Comparison of ENCODE assay signal across 29 cellular contexts in genomic region chr17:9272506-9272905, GRCh38.
A peak's percentile ranks its signal among the peaks of the same experiment; 100 is the strongest.
DNase-seq lines count a peak whose midpoint lies in the region; ATAC-seq and TF ChIP-seq lines count a peak whose summit lies in the region.
"Had no signal": no experiment of that assay in that cellular context is flagged by ENCODE, and none has a peak within 500 bp of the region (broad histone marks: within the 10 kb centered on the region; RNA-seq: fewer than 3 reads in every experiment).

No MANE protein-coding gene starts in this region.

- H3K4me3 Mint-ChIP-seq in activated T-cell treated with anti-CD3 and anti-CD28 coated beads, Interleukin-2, amount 50 U/mL, for 24 hours, result peak overlapping the region; percentile 1
- H3K4me3 Mint-ChIP-seq: CD14-positive monocyte, GM23338, IgD-negative memory B cell, immature natural killer cell, T-cell had no signal

- H3K4me1 ChIP-seq in foreskin keratinocyte (no peaks in the 10 kb centered on the region), transverse colon (peaks cover 0 to 7% (median 0%) of the 10 kb centered on the region in 4 donors), upper lobe of right lung (no peaks in the 10 kb centered on the region)
- H3K4me1 ChIP-seq: left ventricle myocardium inferior had no signal

- in situ Hi-C loops in transverse colon (cut with MboI; ENCODE audit: low pct_ligation_motif_present in 1 of 4, low pct_unique_long_range_greater_than_20kb in 1 of 4, low sequenced_read_pairs in 3 of 4), result no loop called here

- TF ChIP-seq CTCF in foreskin keratinocyte (conservative IDR thresholded peaks at IDR 0.05) (peak; percentile 14), transverse colon (IDR thresholded peaks at IDR 0.05) (no peak), upper lobe of right lung (IDR thresholded peaks at IDR 0.05) (no peak)

- H3K9me3 ChIP-seq in transverse colon (no peaks in the 10 kb centered on the region), upper lobe of right lung (no peaks in the 10 kb centered on the region)
- H3K9me3 ChIP-seq: heart left ventricle, left ventricle myocardium inferior, MG63, spleen had no signal

- DNase-seq in activated T-cell treated with anti-CD3 and anti-CD28 coated beads, Interleukin-2, amount 50 U/mL, for 24 hours, result no peak
- DNase-seq in activated T-cell treated with anti-CD3 and anti-CD28 coated beads, Interleukin-2, amount 50 U/mL, for 1 hour, result no peak
- DNase-seq in caudate nucleus (lab: John Stamatoyannopoulos, UW), result no peak
- no peak for DNase-seq in foreskin keratinocyte
- no peak for DNase-seq in transverse colon
- no peak for DNase-seq in upper lobe of right lung
- no peak for DNase-seq in iPS-NIHi7 (ENCODE audit: extremely low spot score)
- DNase-seq in NCI-H1105 (lab: John Stamatoyannopoulos, UW), result no peak
- DNase-seq: activated CD4-positive, alpha-beta T cell treated with anti-CD3 and anti-CD28 coated beads, Interleukin-2, amount 10 ng/mL, durations not matched to agents 24 days and 14 days; activated CD8-positive, alpha-beta memory T cell treated with anti-CD3 and anti-CD28 coated beads, Interleukin-2, amount 50 U/mL, for 4 hours; activated effector memory CD4-positive, alpha-beta T cell treated with Interleukin-2 at 50 U/mL for 16 hours; amniotic stem cell; central memory CD4-positive, alpha-beta T cell; DMS53; effector CD8-positive, alpha-beta T cell; immature natural killer cell; left ventricle myocardium inferior; MG63; NCI-H1694; NCI-H2227 treated with DMSO at 0.1 percent for 48 hours; PC-3; SIG-M5; spleen; stimulated activated CD4-positive, alpha-beta T cell treated with anti-CD3 and anti-CD28 coated beads, Interleukin-4, amount 100 ng/mL, for 24 hours; T-cell had no signal

- H3K27ac ChIP-seq in caudate nucleus (ENCODE audit: low read depth, low read length) (peak overlapping the region; percentile 26), foreskin keratinocyte (no peak overlapping the region), transverse colon (peak overlapping the region in 3 of 4 donors; percentile 24 to 48 (median 35)), upper lobe of right lung (no peak overlapping the region)
- H3K27ac ChIP-seq: heart left ventricle, left ventricle myocardium inferior, spleen had no signal

- no peaks in the 10 kb centered on the region for H3K36me3 ChIP-seq in transverse colon
- H3K36me3 ChIP-seq in upper lobe of right lung, result no peaks in the 10 kb centered on the region
- H3K36me3 ChIP-seq: heart left ventricle, left ventricle myocardium inferior, MG63 had no signal

- ATAC-seq in foreskin keratinocyte (no peak), upper lobe of right lung (no peak)
- ATAC-seq: GM23338, PC-3, T-cell had no signal

- H3K4me1 Mint-ChIP-seq in activated T-cell treated with anti-CD3 and anti-CD28 coated beads, Interleukin-2, amount 50 U/mL, for 24 hours (ENCODE audit: low read depth), result peaks cover 35% of the 10 kb centered on the region
- H3K4me1 Mint-ChIP-seq: IgD-negative memory B cell had no signal

- no peaks in the 10 kb centered on the region for H3K27me3 Mint-ChIP-seq in activated T-cell treated with anti-CD3 and anti-CD28 coated beads, Interleukin-2, amount 50 U/mL, for 24 hours
- H3K27me3 Mint-ChIP-seq: activated CD4-positive, alpha-beta T cell treated with anti-CD3 and anti-CD28 coated beads, Interleukin-2, amount 10 ng/mL, durations not matched to agents 24 days and 14 days; IgD-negative memory B cell; T-cell had no signal

- H3K9me3 Mint-ChIP-seq in activated T-cell treated with anti-CD3 and anti-CD28 coated beads, Interleukin-2, amount 50 U/mL, for 24 hours, result no peaks in the 10 kb centered on the region
- H3K9me3 Mint-ChIP-seq: activated CD4-positive, alpha-beta T cell treated with anti-CD3 and anti-CD28 coated beads, Interleukin-2, amount 10 ng/mL, durations not matched to agents 24 days and 14 days; GM23338; immature natural killer cell; T-cell had no signal

- intact Hi-C loops in transverse colon (cut with DNase I; ENCODE audit: low total_unique reads) (no loop called here), upper lobe of right lung (cut with DNase I) (no loop called here)

- TF ChIP-seq EP300 in transverse colon (IDR thresholded peaks at IDR 0.05; ENCODE audit: low read depth), result no peak

- H3K4me3 ChIP-seq in transverse colon, result no peak overlapping the region
- no peak overlapping the region for H3K4me3 ChIP-seq in upper lobe of right lung
- H3K4me3 ChIP-seq: GM23338, left ventricle myocardium inferior, MG63, spleen had no signal

- peaks cover 11% of the 10 kb centered on the region for H3K36me3 Mint-ChIP-seq in activated T-cell treated with anti-CD3 and anti-CD28 coated beads, Interleukin-2, amount 50 U/mL, for 24 hours (ENCODE audit: low read depth)

- no peaks in the 10 kb centered on the region for H3K27me3 ChIP-seq in foreskin keratinocyte
- H3K27me3 ChIP-seq in transverse colon, result no peaks in the 10 kb centered on the region
- no peaks in the 10 kb centered on the region for H3K27me3 ChIP-seq in upper lobe of right lung
- H3K27me3 ChIP-seq: heart left ventricle, MG63, spleen had no signal

- no peak for TF ChIP-seq POLR2A in transverse colon (IDR thresholded peaks at IDR 0.05)

- 67 to 88% methylated on average over 6 to 12 of the region's 12 CpGs for WGBS in transverse colon (ENCODE audit: low coverage in 1 of 2), 2 donors

- H3K27ac Mint-ChIP-seq in activated T-cell treated with anti-CD3 and anti-CD28 coated beads, Interleukin-2, amount 50 U/mL, for 24 hours, result peak overlapping the region; percentile 98
- H3K27ac Mint-ChIP-seq: CD14-positive monocyte, IgD-negative memory B cell, T-cell had no signal

Comparison
In these comparisons a context has a peak if more than half of its experiments do, and no peak if none do; other contexts are left out.
1. H3K27ac ChIP-seq: peak in caudate nucleus (single experiment) and transverse colon (3 of 4); none in foreskin keratinocyte (single experiment) and upper lobe of right lung (single experiment).